In the genomic region with DNA sequence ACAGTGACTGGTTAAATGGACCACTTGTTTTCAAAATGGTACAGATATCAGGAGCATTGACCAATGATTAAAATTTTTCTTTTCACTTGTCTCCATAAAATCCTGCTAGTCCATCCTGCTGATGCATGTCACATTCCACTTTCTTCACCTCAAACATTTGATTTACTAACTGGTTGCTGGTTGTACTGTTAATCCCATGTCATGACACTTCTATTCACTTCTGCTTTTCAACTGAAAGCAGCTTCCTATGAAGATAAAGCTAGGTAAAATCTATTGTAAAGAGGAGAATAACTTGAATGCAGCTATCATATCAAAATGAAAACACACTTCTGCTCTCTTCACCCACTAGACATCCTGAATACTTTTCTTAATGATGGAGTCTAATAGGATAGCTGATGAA, we compare ENCODE assay signal across 21 cellular contexts.
"Had no signal": no experiment of that assay in that cellular context is flagged by ENCODE, and none has a peak within 500 bp of the region (broad histone marks: within the 10 kb centered on the region; RNA-seq: fewer than 3 reads in every experiment).

No MANE protein-coding gene starts in this region.

- FAIRE-seq: urothelium cell line had no signal

- H3K27ac ChIP-seq: epithelial cell of prostate, esophagus muscularis mucosa, gastroesophageal sphincter, left ventricle myocardium inferior, lower lobe of right lung, ovary, suprapubic skin, thyroid gland had no signal

- H3K4me2 ChIP-seq: smooth muscle cell had no signal

- H3K27me3 ChIP-seq: esophagus muscularis mucosa, gastroesophageal sphincter, ovary, suprapubic skin, thyroid gland had no signal

- DNase-seq: effector memory CD8-positive, alpha-beta T cell; glutamatergic neuron; immature natural killer cell; kidney; left cardiac atrium; left ventricle myocardium inferior; lower lobe of right lung; natural killer cell; nucleus accumbens; ovary; right cardiac atrium; stimulated activated CD4-positive, alpha-beta T cell treated with anti-CD3 and anti-CD28 coated beads, Interleukin-4, amount 100 ng/mL, for 1 hour; stimulated activated CD8-positive, alpha-beta memory T cell treated with anti-CD3 and anti-CD28 coated beads, Interleukin-4, amount 100 ng/mL, for 48 hours; stimulated activated naive CD8-positive, alpha-beta T cell treated with anti-CD3 and anti-CD28 coated beads, Interleukin-15, Interleukin-2, amounts not matched to agents 100 U/mL and 50 U/mL, for 24 hours; thyroid gland had no signal

- H3K36me3 ChIP-seq: esophagus muscularis mucosa, gastroesophageal sphincter, left ventricle myocardium inferior, lower lobe of right lung, ovary, suprapubic skin, thyroid gland had no signal

- H3K9me3 ChIP-seq: esophagus muscularis mucosa, gastroesophageal sphincter, left ventricle myocardium inferior, lower lobe of right lung, ovary, suprapubic skin, thyroid gland had no signal

- H3K4me1 ChIP-seq: esophagus muscularis mucosa, gastroesophageal sphincter, left ventricle myocardium inferior, lower lobe of right lung, suprapubic skin, thyroid gland had no signal

- H3K4me3 ChIP-seq: esophagus muscularis mucosa, gastroesophageal sphincter, left ventricle myocardium inferior, lower lobe of right lung, ovary, smooth muscle cell, suprapubic skin, thyroid gland had no signal
